In genomic region chr20:3694864-3695263, GRCh38 we compare ENCODE assay signal across 28 cellular contexts. TPM values are rescaled to one million over a fixed set of nuclear protein-coding genes. Genes with fewer than 3 reads are reported as not detected.
DNase-seq lines count a peak whose midpoint lies in the region; ATAC-seq and TF ChIP-seq lines count a peak whose summit lies in the region.
"Had no signal": no experiment of that assay in that cellular context is flagged by ENCODE, and none has a peak within 500 bp of the region (broad histone marks: within the 10 kb centered on the region; RNA-seq: fewer than 3 reads in every experiment).

No MANE protein-coding gene starts in this region.

- no peak overlapping the region for H3K23ac ChIP-seq in neuronal stem cell (ENCODE audit: low read depth, low read length, poor library complexity)

- no peaks in the 10 kb centered on the region for H3K27me3 Mint-ChIP-seq in endodermal cell (ENCODE audit: insufficient read depth)
- H3K27me3 Mint-ChIP-seq in activated T-helper 17 cell treated with anti-CD3 and anti-CD28 coated beads, Interleukin-2, amount 50 U/mL, for 72 hours = no peaks in the 10 kb centered on the region

- no peaks in the 10 kb centered on the region for H3K79me1 ChIP-seq in neuronal stem cell (ENCODE audit: low read depth, low read length)

- H3K9me3 ChIP-seq in endodermal cell (ENCODE audit: control insufficient read depth, low read length) (no peaks in the 10 kb centered on the region), neuronal stem cell (replicated peaks in 1 of 2; ENCODE audit: control insufficient read depth in 2 of 2, insufficient read depth in 1 of 2, low read depth in 1 of 2, low read length in 2 of 2) (peaks cover 0 to 6% of the 10 kb centered on the region in 2 donors)
- H3K9me3 ChIP-seq: BLaER1 had no signal

- H3K9me3 Mint-ChIP-seq in endodermal cell = peaks cover 2% of the 10 kb centered on the region
- no peaks in the 10 kb centered on the region for H3K9me3 Mint-ChIP-seq in activated T-helper 17 cell treated with anti-CD3 and anti-CD28 coated beads, Interleukin-2, amount 50 U/mL, for 72 hours
- H3K9me3 Mint-ChIP-seq: CD4-positive, CD25-positive, alpha-beta regulatory T cell had no signal

- no peak overlapping the region for H3K4me2 ChIP-seq in neuronal stem cell (ENCODE audit: insufficient read depth, low read length, poor library complexity, severe bottlenecking)
- H3K4me2 ChIP-seq: BLaER1 had no signal

- intact Hi-C loops in left ventricle myocardium superior (cut with micrococcal nuclease) (no loop called here), left cardiac atrium (cut with DNase I) (no loop called here)

- no peak overlapping the region for H2AK5ac ChIP-seq in neuronal stem cell (ENCODE audit: low read depth, low read length)

- H3K9ac ChIP-seq in endodermal cell (ENCODE audit: extremely low read depth, low read length, poor library complexity, severe bottlenecking) = no peak overlapping the region
- H3K9ac ChIP-seq in neuronal stem cell (ENCODE audit: low read depth, low read length, poor library complexity) = no peak overlapping the region
- H3K9ac ChIP-seq: BLaER1 had no signal

- H3K27me3 ChIP-seq in endodermal cell (ENCODE audit: control insufficient read depth, insufficient read depth, low read length, poor library complexity, severe bottlenecking) (no peaks in the 10 kb centered on the region), neuronal stem cell (ENCODE audit: control insufficient read depth in 3 of 3, insufficient read depth in 3 of 3, low read depth in 1 of 3, low read length in 3 of 3) (peaks cover 0 to 12% (median 0%) of the 10 kb centered on the region in 3 experiments)
- H3K27me3 ChIP-seq: BE2C, BLaER1 had no signal

- no peak for TF ChIP-seq CTCF in endodermal cell (conservative IDR thresholded peaks at IDR 0.05)

- H3K36me3 Mint-ChIP-seq in endodermal cell (ENCODE audit: low read depth) = no peaks in the 10 kb centered on the region
- no peaks in the 10 kb centered on the region for H3K36me3 Mint-ChIP-seq in activated T-helper 17 cell treated with anti-CD3 and anti-CD28 coated beads, Interleukin-2, amount 50 U/mL, for 72 hours (ENCODE audit: low read depth)
- H3K36me3 Mint-ChIP-seq: CD4-positive, alpha-beta memory T cell; CD4-positive, CD25-positive, alpha-beta regulatory T cell; CD8-positive, alpha-beta memory T cell had no signal

- peak; percentile 9 for DNase-seq in left ventricle myocardium superior
- DNase-seq in left cardiac atrium = no peak
- peak; percentile 32 for DNase-seq in endodermal cell
- DNase-seq in neuronal stem cell (ENCODE audit: low spot score) = no peak
- no peak for DNase-seq in hepatic stellate cell (ENCODE audit: low spot score)
- DNase-seq: 8988T; ACHN; BE2C; C1 segment of cervical spinal cord; CD4-positive, alpha-beta memory T cell; CD4-positive, CD25-positive, alpha-beta regulatory T cell; CD8-positive, alpha-beta memory T cell; COR-L47; DMS 273 treated with DMSO at 0.1 percent for 48 hours; DMS153; DMS53; DMS79; DND-41; EL; GDM1 had no signal

- no peak overlapping the region for H2AFZ ChIP-seq in neuronal stem cell (ENCODE audit: low read length)

- H3K4me3 ChIP-seq in endodermal cell (ENCODE audit: low read length) (no peak overlapping the region), neuronal stem cell (ENCODE audit: low read length in 2 of 2) (no peak overlapping the region)
- H3K4me3 ChIP-seq: BLaER1, GM12878 had no signal

- ATAC-seq in left ventricle myocardium superior (no peak), left cardiac atrium (no peak)
- no peak for ATAC-seq in activated T-helper 17 cell treated with anti-CD3 and anti-CD28 coated beads, Interleukin-2, amount 50 U/mL, for 72 hours (replicated peaks)
- ATAC-seq: GM12878 had no signal

- no peak overlapping the region for H3K4ac ChIP-seq in neuronal stem cell (ENCODE audit: low read length)

- H3K4me1 ChIP-seq in endodermal cell (ENCODE audit: control insufficient read depth, insufficient read depth, low read length) (no peaks in the 10 kb centered on the region), neuronal stem cell (ENCODE audit: control insufficient read depth in 2 of 2, insufficient read depth in 1 of 2, low read depth in 1 of 2, low read length in 2 of 2) (no peaks in the 10 kb centered on the region)
- H3K4me1 ChIP-seq: BE2C, BLaER1 had no signal

- no peak overlapping the region for H3K4me3 Mint-ChIP-seq in endodermal cell
- no peak overlapping the region for H3K4me3 Mint-ChIP-seq in activated T-helper 17 cell treated with anti-CD3 and anti-CD28 coated beads, Interleukin-2, amount 50 U/mL, for 72 hours
- H3K4me3 Mint-ChIP-seq: CD14-positive monocyte; CD4-positive, alpha-beta memory T cell; CD4-positive, CD25-positive, alpha-beta regulatory T cell; CD8-positive, alpha-beta memory T cell had no signal

- H3K27ac ChIP-seq in endodermal cell (ENCODE audit: low read depth, low read length) (no peak overlapping the region), neuronal stem cell (replicated peaks; ENCODE audit: low read length) (no peak overlapping the region)
- H3K27ac ChIP-seq: BLaER1 had no signal

- no peak overlapping the region for H3K27ac Mint-ChIP-seq in endodermal cell
- no peak overlapping the region for H3K27ac Mint-ChIP-seq in activated T-helper 17 cell treated with anti-CD3 and anti-CD28 coated beads, Interleukin-2, amount 50 U/mL, for 72 hours
- H3K27ac Mint-ChIP-seq: CD14-positive monocyte; CD4-positive, alpha-beta memory T cell; CD4-positive, CD25-positive, alpha-beta regulatory T cell had no signal

- H3K36me3 ChIP-seq in endodermal cell (ENCODE audit: control insufficient read depth, insufficient read depth, low read length) (no peaks in the 10 kb centered on the region), neuronal stem cell (replicated peaks in 1 of 2; ENCODE audit: control insufficient read depth in 2 of 2, insufficient read depth in 2 of 2, low read length in 2 of 2) (no peaks in the 10 kb centered on the region)
- H3K36me3 ChIP-seq: BE2C, BLaER1 had no signal

- peak overlapping the region; percentile 28 for H3K18ac ChIP-seq in neuronal stem cell (ENCODE audit: low read length)

- H2BK5ac ChIP-seq in neuronal stem cell (ENCODE audit: low read length) = peak overlapping the region; percentile 19

- H2BK12ac ChIP-seq in neuronal stem cell (ENCODE audit: low read length) = no peak overlapping the region

- no peak overlapping the region for H4K8ac ChIP-seq in neuronal stem cell (ENCODE audit: low read depth, low read length)

- no peak overlapping the region for H3K14ac ChIP-seq in neuronal stem cell (ENCODE audit: low read length)

- H2BK15ac ChIP-seq in neuronal stem cell (ENCODE audit: low read length) = no peak overlapping the region

- H2BK120ac ChIP-seq in neuronal stem cell (ENCODE audit: low read depth, low read length) = no peak overlapping the region

- no peaks in the 10 kb centered on the region for H3K4me1 Mint-ChIP-seq in endodermal cell
- H3K4me1 Mint-ChIP-seq in activated T-helper 17 cell treated with anti-CD3 and anti-CD28 coated beads, Interleukin-2, amount 50 U/mL, for 72 hours = no peaks in the 10 kb centered on the region
- H3K4me1 Mint-ChIP-seq: CD14-positive monocyte; CD4-positive, alpha-beta memory T cell; CD4-positive, CD25-positive, alpha-beta regulatory T cell; CD8-positive, alpha-beta memory T cell had no signal

- H4K91ac ChIP-seq in neuronal stem cell (ENCODE audit: low read depth, low read length, poor library complexity) = no peak overlapping the region

- WGBS in endodermal cell (ENCODE audit: insufficient coverage in 1 of 2, insufficient read length in 1 of 2), 2 experiments = 94 to 100% methylated on average over 2 to 5 of the region's 5 CpGs
- WGBS in neuronal stem cell (ENCODE audit: extremely low coverage in 2 of 2, insufficient read length in 2 of 2, insufficient replicate concordance in 1 of 2), 2 donors = no CpG with 5 or more reads among the region's 5 CpGs

RNA-seq across cellular contexts. Expression of gene ADAM33, which starts 13.1 kb away (rescaled TPM):
- total RNA-seq in left ventricle myocardium superior (12.2 TPM), left cardiac atrium (10 to 100 TPM in 1 of 2 donors, 1 to 10 TPM in 1; 9.9 to 18.5 TPM), endodermal cell (1 to 10 TPM; 3.0 to 3.3 TPM)
- polyA plus RNA-seq in endodermal cell (2013, experiment 1 of 2) = 7.7 TPM
- polyA plus RNA-seq in endodermal cell (2013, experiment 2 of 2) = 6.9 TPM
- polyA plus RNA-seq in neuronal stem cell (2013, experiment 1 of 2) = 5.2 TPM
- 5.3 TPM for polyA plus RNA-seq in neuronal stem cell (2013, experiment 2 of 2)
- total RNA-seq in activated T-helper 17 cell treated with anti-CD3 and anti-CD28 coated beads, Interleukin-2, amount 50 U/mL, for 72 hours = not detected
- total RNA-seq: A673; CD4-positive, alpha-beta memory T cell; CD4-positive, CD25-positive, alpha-beta regulatory T cell; CD8-positive, alpha-beta memory T cell; Daoy; G401; GM12878 had no signal
- polyA plus RNA-seq: CD14-positive monocyte; CD4-positive, alpha-beta memory T cell; CD4-positive, CD25-positive, alpha-beta regulatory T cell; CD8-positive, alpha-beta memory T cell; GM12878 had no signal

RNA-seq across cellular contexts. Expression of gene SIGLEC1, which starts 17.5 kb away (rescaled TPM):
- total RNA-seq in left ventricle myocardium superior (7.1 TPM), left cardiac atrium (10 to 100 TPM; 12.4 to 23.9 TPM), endodermal cell (not detected)
- polyA plus RNA-seq in endodermal cell (2013, experiment 1 of 2) = not detected
- not detected for polyA plus RNA-seq in endodermal cell (2013, experiment 2 of 2)
- 0.01 TPM for polyA plus RNA-seq in neuronal stem cell (2013, experiment 1 of 2)
- 0.01 TPM for polyA plus RNA-seq in neuronal stem cell (2013, experiment 2 of 2)
- not detected for total RNA-seq in activated T-helper 17 cell treated with anti-CD3 and anti-CD28 coated beads, Interleukin-2, amount 50 U/mL, for 72 hours
- total RNA-seq: A673; CD4-positive, CD25-positive, alpha-beta regulatory T cell; Daoy; G401 had no signal
- polyA plus RNA-seq: AG04450; CD4-positive, alpha-beta memory T cell; CD4-positive, CD25-positive, alpha-beta regulatory T cell; CD8-positive, alpha-beta memory T cell; GM12878 had no signal

RNA-seq across cellular contexts. Expression of gene GFRA4, which starts 31.7 kb away (rescaled TPM):
- not detected for total RNA-seq in left ventricle myocardium superior
- not detected for total RNA-seq in left cardiac atrium
- total RNA-seq in endodermal cell = not detected
- not detected for polyA plus RNA-seq in endodermal cell (2013, experiment 1 of 2)
- not detected for polyA plus RNA-seq in endodermal cell (2013, experiment 2 of 2)
- polyA plus RNA-seq in neuronal stem cell (2013, experiment 1 of 2) = not detected
- not detected for polyA plus RNA-seq in neuronal stem cell (2013, experiment 2 of 2)
- total RNA-seq in activated T-helper 17 cell treated with anti-CD3 and anti-CD28 coated beads, Interleukin-2, amount 50 U/mL, for 72 hours = not detected
- total RNA-seq: A673; CD4-positive, alpha-beta memory T cell; CD4-positive, CD25-positive, alpha-beta regulatory T cell; CD8-positive, alpha-beta memory T cell; Daoy; G401; GM12878 had no signal
- polyA plus RNA-seq: AG04450; CD14-positive monocyte; CD4-positive, alpha-beta memory T cell; CD4-positive, CD25-positive, alpha-beta regulatory T cell; CD8-positive, alpha-beta memory T cell had no signal

RNA-seq across cellular contexts. Expression of gene HSPA12B, which starts 37.6 kb away (rescaled TPM):
- 16.2 TPM for total RNA-seq in left ventricle myocardium superior
- total RNA-seq in left cardiac atrium = 10 to 100 TPM; 15.7 to 19.3 TPM
- 1 to 10 TPM; 1.1 to 1.4 TPM for total RNA-seq in endodermal cell
- 1.5 TPM for polyA plus RNA-seq in endodermal cell (2013, experiment 1 of 2)
- polyA plus RNA-seq in endodermal cell (2013, experiment 2 of 2) = 1.1 TPM
- 0.39 TPM for polyA plus RNA-seq in neuronal stem cell (2013, experiment 1 of 2)
- polyA plus RNA-seq in neuronal stem cell (2013, experiment 2 of 2) = 0.47 TPM
- not detected for total RNA-seq in activated T-helper 17 cell treated with anti-CD3 and anti-CD28 coated beads, Interleukin-2, amount 50 U/mL, for 72 hours
- total RNA-seq: A673; CD4-positive, alpha-beta memory T cell; CD4-positive, CD25-positive, alpha-beta regulatory T cell; CD8-positive, alpha-beta memory T cell; G401; GM12878 had no signal
- polyA plus RNA-seq: CD14-positive monocyte; CD8-positive, alpha-beta memory T cell had no signal

Comparison
In these comparisons a context has a peak if more than half of its experiments do, and no peak if none do; other contexts are left out.
1. DNase-seq: peak in left ventricle myocardium superior (single experiment) and endodermal cell (single experiment); none in left cardiac atrium (single experiment), neuronal stem cell (single experiment) and hepatic stellate cell (single experiment).
2. RNA of gene ADAM33, which starts 13.1 kb away (total RNA-seq): 9.9 to 18.5 TPM in left cardiac atrium, 12.2 TPM in left ventricle myocardium superior (single experiment) and 3.0 to 3.3 TPM in endodermal cell; not detected in activated T-helper 17 cell treated with anti-CD3 and anti-CD28 coated beads, Interleukin-2, amount 50 U/mL, for 72 hours; every median in the first group is over 4 times any median in the second.